Comparison of ENCODE assay signal across 16 cellular contexts in genomic region chr9:98317134-98317857, GRCh38.
DNase-seq lines count a peak whose midpoint lies in the region; ATAC-seq, FAIRE-seq and TF ChIP-seq lines count a peak whose summit lies in the region.
"Had no signal": no experiment of that assay in that cellular context is flagged by ENCODE, and none has a peak within 500 bp of the region (broad histone marks: within the 10 kb centered on the region; RNA-seq: fewer than 3 reads in every experiment).

No MANE protein-coding gene starts in this region.

- H3K4me2 ChIP-seq in endothelial cell of umbilical vein (ENCODE audit: insufficient read depth, low read length), result no peak overlapping the region
- no peak overlapping the region for H3K4me2 ChIP-seq in PC-9

- POLR2A ChIA-PET in endothelial cell of umbilical vein (lab: Charles Lee) (no interaction called here), PC-9 (lab: Charles Lee; ENCODE audit: unreplicated experiment) (no interaction called here)

- no peaks in the 10 kb centered on the region for H3K36me3 ChIP-seq in endothelial cell of umbilical vein (ENCODE audit: control insufficient read depth in 2 of 2, extremely low read depth in 1 of 2, insufficient read depth in 2 of 2, low read length in 2 of 2)
- no peaks in the 10 kb centered on the region for H3K36me3 ChIP-seq in PC-9 (ENCODE audit: low read depth)
- H3K36me3 ChIP-seq: ascending aorta had no signal

- intact Hi-C loops in endothelial cell of umbilical vein (cut with micrococcal nuclease), result loop anchor here (5.0 kb wide), 3 partner anchors 110 to 530 kb away; no protein-coding TSS in a partner anchor
- intact Hi-C loops in PC-9 (cut with micrococcal nuclease; ENCODE audit: unreplicated experiment), result loop anchor here (5.0 kb wide), 3 partner anchors 260 to 460 kb away; no protein-coding TSS in a partner anchor

- H4K20me1 ChIP-seq in endothelial cell of umbilical vein (replicated peaks; ENCODE audit: control insufficient read depth, extremely low read depth, insufficient read depth, low read length), result no peaks in the 10 kb centered on the region
- H4K20me1 ChIP-seq in PC-9 (ENCODE audit: insufficient read depth), result no peaks in the 10 kb centered on the region

- H3K9me2 ChIP-seq in PC-9 (ENCODE audit: insufficient read depth), result no peaks in the 10 kb centered on the region

- H3K79me2 ChIP-seq in endothelial cell of umbilical vein (ENCODE audit: control insufficient read depth, insufficient read depth, low read length), result no peaks in the 10 kb centered on the region
- no peaks in the 10 kb centered on the region for H3K79me2 ChIP-seq in PC-9 (ENCODE audit: low read depth)

- no peaks in the 10 kb centered on the region for H3K9me1 ChIP-seq in endothelial cell of umbilical vein (replicated peaks; ENCODE audit: control insufficient read depth, extremely low read depth, insufficient read depth, low read length)

- ATAC-seq in GM18517 (IDR thresholded peaks at IDR 0.05; ENCODE audit: unreplicated experiment), result no peak
- no peak for ATAC-seq in GM21367 (IDR thresholded peaks at IDR 0.05; ENCODE audit: unreplicated experiment)
- ATAC-seq: activated T-helper 17 cell treated with anti-CD3 and anti-CD28 coated beads, Interleukin-2, amount 50 U/mL, for 72 hours had no signal

- CTCF ChIA-PET in endothelial cell of umbilical vein (lab: Charles Lee), result interaction anchor here (1.0 to 7.6 kb wide), 10 partner anchors 14 to 462 kb away, joined by 6 to 143 read pairs (median 8); no protein-coding TSS in a partner anchor
- CTCF ChIA-PET in PC-9 (lab: Charles Lee), result interaction anchor here (1.4 kb wide), 1 partner anchor 531 kb away, joined by 4 read pairs; no protein-coding TSS in a partner anchor

- no peaks in the 10 kb centered on the region for H3K9me3 ChIP-seq in endothelial cell of umbilical vein (replicated peaks; ENCODE audit: control insufficient read depth, insufficient read depth, low read length)
- no peaks in the 10 kb centered on the region for H3K9me3 ChIP-seq in PC-9 (ENCODE audit: insufficient read depth, low read depth)
- H3K9me3 ChIP-seq: ascending aorta had no signal

- TF ChIP-seq CTCF in endothelial cell of umbilical vein (IDR thresholded peaks at IDR 0.05; ENCODE audit: extremely low read depth in 1 of 2, insufficient read depth in 1 of 2, low read depth in 1 of 2, low read length in 2 of 2), result no peak
- TF ChIP-seq CTCF in PC-9 (conservative IDR thresholded peaks at IDR 0.05), result no peak

- H3K4me1 ChIP-seq in endothelial cell of umbilical vein (ENCODE audit: control insufficient read depth, extremely low read depth, insufficient read depth, low read length), result peaks cover 16% of the 10 kb centered on the region
- H3K4me1 ChIP-seq in PC-9 (replicated peaks; ENCODE audit: insufficient read depth), result peaks cover 16% of the 10 kb centered on the region
- H3K4me1 ChIP-seq: ascending aorta had no signal

- H3K27me3 ChIP-seq in endothelial cell of umbilical vein (ENCODE audit: control insufficient read depth in 2 of 2, insufficient read depth in 2 of 2, low read length in 2 of 2) (no peaks in the 10 kb centered on the region), PC-9 (ENCODE audit: insufficient read depth, low read depth) (no peaks in the 10 kb centered on the region)
- H3K27me3 ChIP-seq: ascending aorta had no signal

- dilution Hi-C loops in endothelial cell of umbilical vein (cut with MboI; ENCODE audit: extremely low pct_ligation_motif_present, low sequenced_read_pairs), result no loop called here

- H2AFZ ChIP-seq in endothelial cell of umbilical vein (ENCODE audit: low read depth, low read length) (no peak overlapping the region), PC-9 (no peak overlapping the region)

- DNase-seq in EL (peak; percentile 67), RKO (ENCODE audit: low spot score) (peak; percentile 55), endothelial cell of umbilical vein (ENCODE audit: low read depth, low spot score) (peak; percentile 38), renal cortical epithelial cell (ENCODE audit: low read depth) (peak; percentile 57), PC-9 (no peak)
- DNase-seq in stimulated activated CD4-positive, alpha-beta T cell treated with anti-CD3 and anti-CD28 coated beads, Interleukin-2, amount 100 ng/mL, for 24 hours, result no peak
- DNase-seq: activated CD4-positive, alpha-beta T cell treated with anti-CD3 and anti-CD28 coated beads, Interleukin-2, amount 50 U/mL, for 4 hours; CD4-positive, alpha-beta T cell; NCI-H1417 treated with DMSO at 0.1 percent for 48 hours; NCI-H510A treated with DMSO at 0.1 percent for 48 hours; trophoblast cell had no signal

- H3K27ac ChIP-seq in endothelial cell of umbilical vein (ENCODE audit: insufficient read depth, low read depth, low read length) (peak overlapping the region; percentile 24), PC-9 (no peak overlapping the region)
- H3K27ac ChIP-seq: ascending aorta had no signal

- TF ChIP-seq POLR2A in endothelial cell of umbilical vein (IDR thresholded peaks at IDR 0.05; ENCODE audit: low read depth, low read length), result no peak

- H3F3A ChIP-seq in PC-9 (ENCODE audit: insufficient read depth, low read depth), result 0 out of 2 replicates have a peak, but pooled peaks cover 9% of the 10 kb centered on the region

- peak; percentile 44 for FAIRE-seq in endothelial cell of umbilical vein (lab: Jason Lieb, UNC)
- FAIRE-seq: islet of Langerhans had no signal

- no TSS peak for BruUV-seq in endothelial cell of umbilical vein (replicated peaks; lab: Mats Ljungman, UMichigan)
- BruUV-seq in PC-9 (replicated peaks; lab: Mats Ljungman, UMichigan), result no TSS peak

- H3K9ac ChIP-seq in endothelial cell of umbilical vein (replicated peaks; ENCODE audit: extremely low read depth, insufficient read depth, low read length), result no peak overlapping the region

- H3K4me3 ChIP-seq in endothelial cell of umbilical vein (replicated peaks in 1 of 3; ENCODE audit: insufficient read depth in 1 of 3, low read depth in 1 of 3, low read length in 3 of 3) (no peak overlapping the region), PC-9 (no peak overlapping the region)
- H3K4me3 ChIP-seq: ascending aorta had no signal

TF ChIP-seq in endothelial cell of umbilical vein, 7 proteins besides CTCF, POLR2A, EP300 and RAD21:
- no peak for TF ChIP-seq MYC (IDR thresholded peaks at IDR 0.05; ENCODE audit: low read depth, low read length)
- TF ChIP-seq GATA2 (IDR thresholded peaks at IDR 0.05; ENCODE audit: insufficient read depth, insufficient read length, low read depth, low read length), result no peak
- TF ChIP-seq MAX (IDR thresholded peaks at IDR 0.05; ENCODE audit: insufficient read depth, insufficient read length), result no peak
- peak; percentile 45 for TF ChIP-seq FOS (IDR thresholded peaks at IDR 0.05; ENCODE audit: borderline replicate concordance, insufficient read depth, low read length)
- TF ChIP-seq EZH2 (IDR thresholded peaks at IDR 0.05; ENCODE audit: borderline replicate concordance, low read depth, low read length, severe bottlenecking), result no peak
- TF ChIP-seq JUN (IDR thresholded peaks at IDR 0.05; ENCODE audit: borderline replicate concordance, insufficient read depth, insufficient read length, low read depth), result no peak
- no peak for TF ChIP-seq POLR2AphosphoS5 (IDR thresholded peaks at IDR 0.05; ENCODE audit: insufficient read depth, low read depth, low read length)
TF ChIP-seq in endothelial cell of umbilical vein: peak in this region for 1.

Comparison
In these comparisons a context has a peak if more than half of its experiments do, and no peak if none do; other contexts are left out.
1. DNase-seq: peak in EL (single experiment), RKO (single experiment), endothelial cell of umbilical vein (single experiment) and renal cortical epithelial cell (single experiment); none in PC-9 (0 of 2) and stimulated activated CD4-positive, alpha-beta T cell treated with anti-CD3 and anti-CD28 coated beads, Interleukin-2, amount 100 ng/mL, for 24 hours (0 of 2).